Comparison of ENCODE assay signal across 1 cellular context in the genomic region with DNA sequence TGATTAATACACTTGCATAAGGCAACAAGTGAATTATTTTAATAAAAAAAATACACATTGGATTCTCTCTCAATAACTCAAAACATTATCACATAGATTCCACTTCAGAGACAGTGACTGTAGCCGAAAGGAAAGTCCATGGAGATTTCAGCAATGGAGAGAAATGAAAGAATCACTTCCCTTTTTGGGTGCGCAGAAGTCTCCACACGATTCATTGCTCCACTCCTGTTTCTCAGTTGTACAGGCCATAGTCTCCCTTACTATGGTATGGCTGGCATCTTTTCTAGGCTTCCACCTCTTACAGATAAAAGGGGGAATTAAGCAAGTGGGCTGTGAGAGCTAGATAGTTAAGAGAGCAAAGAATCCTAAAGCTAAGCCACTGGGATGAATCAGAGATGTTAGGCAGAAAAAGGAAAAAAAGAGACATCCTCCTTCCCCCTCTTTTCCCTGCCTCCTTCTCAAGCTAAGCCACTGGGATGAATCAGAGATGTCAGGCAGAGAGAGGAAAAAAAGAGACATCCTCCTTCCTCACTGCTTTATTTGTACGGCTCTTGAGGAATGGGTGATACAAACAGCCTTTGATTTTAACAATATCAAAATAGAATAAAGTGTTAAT.
TF ChIP-seq lines count a peak whose summit lies in the region.

No MANE protein-coding gene starts in this region.

TF ChIP-seq in IMR-90, 13 proteins besides CTCF, POLR2A, EP300 and RAD21 (continued from another document):
- TF ChIP-seq, protein P1, sequence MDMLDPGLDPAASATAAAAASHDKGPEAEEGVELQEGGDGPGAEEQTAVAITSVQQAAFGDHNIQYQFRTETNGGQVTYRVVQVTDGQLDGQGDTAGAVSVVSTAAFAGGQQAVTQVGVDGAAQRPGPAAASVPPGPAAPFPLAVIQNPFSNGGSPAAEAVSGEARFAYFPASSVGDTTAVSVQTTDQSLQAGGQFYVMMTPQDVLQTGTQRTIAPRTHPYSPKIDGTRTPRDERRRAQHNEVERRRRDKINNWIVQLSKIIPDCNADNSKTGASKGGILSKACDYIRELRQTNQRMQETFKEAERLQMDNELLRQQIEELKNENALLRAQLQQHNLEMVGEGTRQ (IDR thresholded peaks at IDR 0.05; ENCODE audit: low read depth, low read length), result no peak
- no peak for TF ChIP-seq RCOR1 (IDR thresholded peaks at IDR 0.05; ENCODE audit: insufficient replicate concordance, low read length)
